8 cellular contexts compared by ENCODE assay signal in the genomic region with DNA sequence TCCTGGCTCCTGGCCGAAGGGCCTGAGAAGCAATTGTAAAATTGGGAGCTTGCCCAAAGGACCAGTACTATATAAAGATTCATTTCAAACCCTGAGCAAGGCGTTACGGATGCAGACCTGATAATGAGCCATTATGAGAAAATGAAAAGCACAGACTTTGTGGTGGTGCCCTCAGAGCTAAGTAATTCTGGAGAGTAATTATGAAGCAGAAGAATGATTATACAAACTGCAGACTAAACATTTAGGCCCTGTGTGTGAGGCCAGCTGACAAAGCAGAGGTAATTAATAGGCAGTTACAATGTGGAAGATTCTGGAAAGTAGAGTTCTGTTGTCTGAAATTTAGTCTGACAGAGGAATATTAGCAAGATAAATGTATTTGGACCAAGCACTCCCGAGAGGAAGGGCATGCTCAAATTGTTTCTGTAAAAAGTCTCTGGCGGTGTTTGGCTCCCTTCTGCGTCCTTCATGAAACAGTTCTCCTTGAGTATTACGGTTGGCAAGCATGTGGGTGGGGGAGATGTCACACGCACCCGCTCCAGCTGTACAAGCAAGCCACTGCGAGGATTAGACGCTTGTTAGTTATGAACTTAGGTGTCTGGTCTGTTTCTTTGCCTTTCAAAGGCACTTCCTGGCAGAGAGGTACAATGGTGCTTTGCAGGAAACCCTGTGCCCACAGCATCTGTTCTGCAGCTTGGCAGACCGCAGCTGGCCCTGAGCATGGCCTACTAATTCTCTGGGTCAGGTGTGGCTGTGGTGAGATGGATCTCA. TPM values are rescaled to one million over a fixed set of nuclear protein-coding genes. Genes with fewer than 3 reads are reported as not detected.
A peak's percentile ranks its signal among the peaks of the same experiment; 100 is the strongest.
DNase-seq lines count a peak whose midpoint lies in the region; ATAC-seq and TF ChIP-seq lines count a peak whose summit lies in the region.

No MANE protein-coding gene starts in this region.

- CTCF ChIA-PET in CD8-positive, alpha-beta T cell (lab: Charles Lee) = interaction anchor here (0.8 to 2.3 kb wide), 12 partner anchors 17 to 230 kb away, joined by 3 to 13 read pairs (median 3); a partner anchor contains a TSS

- H3K4me1 Mint-ChIP-seq in CD8-positive, alpha-beta T cell (ENCODE audit: low read depth) = peaks cover 70% of the 10 kb centered on the region
- H3K4me1 Mint-ChIP-seq in HFFc6 (ENCODE audit: low read depth) = peaks cover 81% of the 10 kb centered on the region
- peaks cover 22% of the 10 kb centered on the region for H3K4me1 Mint-ChIP-seq in osteocyte (ENCODE audit: unreplicated experiment)

- TF ChIP-seq CTCF in CD8-positive, alpha-beta T cell (IDR thresholded peaks at IDR 0.05) = no peak
- TF ChIP-seq CTCF in HFFc6 (IDR thresholded peaks at IDR 0.05) = no peak
- TF ChIP-seq CTCF in osteocyte (IDR thresholded peaks at IDR 0.05) = no peak
- no peak for TF ChIP-seq CTCF in GM20000 (IDR thresholded peaks at IDR 0.05; ENCODE audit: extremely low read depth, missing control alignments)
- TF ChIP-seq CTCF in BE2C (IDR thresholded peaks at IDR 0.05; ENCODE audit: low read depth, low read length) = no peak

- no peaks in the 10 kb centered on the region for H3K36me3 ChIP-seq in CD8-positive, alpha-beta T cell (ENCODE audit: insufficient read depth, low read length)
- no peaks in the 10 kb centered on the region for H3K36me3 ChIP-seq in BE2C

- DNase-seq in CD8-positive, alpha-beta T cell = peak; percentile 27 to 80 (median 59)
- no peak for DNase-seq in HFFc6
- peak; percentile 61 for DNase-seq in stimulated activated CD4-positive, alpha-beta T cell treated with anti-CD3 and anti-CD28 coated beads, Interleukin-4, amount 100 ng/mL, for 24 hours
- DNase-seq in osteocyte (ENCODE audit: extremely low spot score, unreplicated experiment) = no peak
- no peak for DNase-seq in GM20000 (ENCODE audit: low spot score)
- DNase-seq in BE2C = no peak

- H3K27me3 ChIP-seq in CD8-positive, alpha-beta T cell (ENCODE audit: insufficient read depth, low read length) = no peaks in the 10 kb centered on the region
- H3K27me3 ChIP-seq in BE2C = no peaks in the 10 kb centered on the region

- ATAC-seq in CD8-positive, alpha-beta T cell = peak; percentile 83
- peak; percentile 25 to 29 for ATAC-seq in activated CD4-positive, CD25-positive, alpha-beta regulatory T cell treated with anti-CD3 and anti-CD28 coated beads, Interleukin-2, amount 50 U/mL, for 24 hours
- ATAC-seq in esophagus mucosa = peak; percentile 25

- peaks cover 50% of the 10 kb centered on the region for H3K4me1 ChIP-seq in CD8-positive, alpha-beta T cell (ENCODE audit: insufficient read depth, low read length)
- H3K4me1 ChIP-seq in BE2C = peaks cover 9% of the 10 kb centered on the region; the same call in 1 of the 2 replicates

- no peaks in the 10 kb centered on the region for H3K9me3 Mint-ChIP-seq in CD8-positive, alpha-beta T cell
- H3K9me3 Mint-ChIP-seq in HFFc6 = no peaks in the 10 kb centered on the region
- H3K9me3 Mint-ChIP-seq in osteocyte (ENCODE audit: unreplicated experiment) = no peaks in the 10 kb centered on the region

- H3K36me3 Mint-ChIP-seq in CD8-positive, alpha-beta T cell = peaks cover 11% of the 10 kb centered on the region
- H3K36me3 Mint-ChIP-seq in HFFc6 (ENCODE audit: low read depth) (peaks cover 11% of the 10 kb centered on the region; the same call in 1 of the 2 replicates), osteocyte (ENCODE audit: unreplicated experiment) (no peaks in the 10 kb centered on the region)

- peak overlapping the region; percentile 8 for H3K27ac ChIP-seq in CD8-positive, alpha-beta T cell (ENCODE audit: low read depth, low read length)

- intact Hi-C loops in CD8-positive, alpha-beta T cell (cut with DNase I, micrococcal nuclease) = loop anchor here in 1 of 2 experiments (2.0 kb wide), 3 partner anchors 15 to 39 kb away; no protein-coding TSS in a partner anchor

- H3K4me3 Mint-ChIP-seq in CD8-positive, alpha-beta T cell = peak overlapping the region; percentile 59
- H3K4me3 Mint-ChIP-seq in HFFc6 = no peak overlapping the region
- no peak overlapping the region for H3K4me3 Mint-ChIP-seq in osteocyte (ENCODE audit: unreplicated experiment)

- no peak overlapping the region for H3K4me3 ChIP-seq in CD8-positive, alpha-beta T cell (ENCODE audit: low read depth, low read length)
- no peak overlapping the region for H3K4me3 ChIP-seq in BE2C (ENCODE audit: low read depth, low read length)

- peak overlapping the region; percentile 95 for H3K27ac Mint-ChIP-seq in CD8-positive, alpha-beta T cell
- H3K27ac Mint-ChIP-seq in HFFc6 (peak overlapping the region; percentile 86), osteocyte (ENCODE audit: unreplicated experiment) (no peak overlapping the region)

- no peaks in the 10 kb centered on the region for H3K9me3 ChIP-seq in CD8-positive, alpha-beta T cell (ENCODE audit: low read length)
- no peaks in the 10 kb centered on the region for H3K9me3 ChIP-seq in BE2C

- POLR2A ChIA-PET in CD8-positive, alpha-beta T cell (lab: Charles Lee) = interaction anchor here (0.6 to 3.7 kb wide), 15 partner anchors 9 to 87 kb away, joined by 3 to 37 read pairs (median 4); a partner anchor contains a TSS

- no peaks in the 10 kb centered on the region for H3K27me3 Mint-ChIP-seq in CD8-positive, alpha-beta T cell (ENCODE audit: low read depth)
- H3K27me3 Mint-ChIP-seq in HFFc6 (ENCODE audit: insufficient read depth) (peaks cover 5% of the 10 kb centered on the region), osteocyte (ENCODE audit: unreplicated experiment) (no peaks in the 10 kb centered on the region)

RNA-seq across cellular contexts. Expression of a gene that starts 45.5 kb away (rescaled TPM):
- 10 to 100 TPM; 27.4 to 28.1 TPM for total RNA-seq in CD8-positive, alpha-beta T cell
- total RNA-seq in HFFc6 (2021; fragmentation: NEBNext Ultra II Directional; extraction: Animal tissue kit (Norgen Biotek cat#: 25700)) = 100 to 1,000 TPM; 159 to 248 (median 201) TPM
- total RNA-seq in esophagus mucosa (5.9 TPM), osteocyte (40.9 and 46.2 TPM in 2 replicates)
- 131 TPM for polyA plus RNA-seq in BE2C (2012; ENCODE audit: insufficient read depth, insufficient read length, low read depth)

Comparison
In these comparisons a context has a peak if more than half of its experiments do, and no peak if none do; other contexts are left out.
1. ATAC-seq: peak in every context shown above with its lines; median percentile 83 in CD8-positive, alpha-beta T cell; 27 in activated CD4-positive, CD25-positive, alpha-beta regulatory T cell treated with anti-CD3 and anti-CD28 coated beads, Interleukin-2, amount 50 U/mL, for 24 hours; 25 in esophagus mucosa.
2. DNase-seq: peak in CD8-positive, alpha-beta T cell (7 of 7) and stimulated activated CD4-positive, alpha-beta T cell treated with anti-CD3 and anti-CD28 coated beads, Interleukin-4, amount 100 ng/mL, for 24 hours (single experiment); none in HFFc6 (single experiment), osteocyte (single experiment), GM20000 (single experiment) and BE2C (single experiment).